ENCODE assay signal across 1 cellular context in the genomic region with DNA sequence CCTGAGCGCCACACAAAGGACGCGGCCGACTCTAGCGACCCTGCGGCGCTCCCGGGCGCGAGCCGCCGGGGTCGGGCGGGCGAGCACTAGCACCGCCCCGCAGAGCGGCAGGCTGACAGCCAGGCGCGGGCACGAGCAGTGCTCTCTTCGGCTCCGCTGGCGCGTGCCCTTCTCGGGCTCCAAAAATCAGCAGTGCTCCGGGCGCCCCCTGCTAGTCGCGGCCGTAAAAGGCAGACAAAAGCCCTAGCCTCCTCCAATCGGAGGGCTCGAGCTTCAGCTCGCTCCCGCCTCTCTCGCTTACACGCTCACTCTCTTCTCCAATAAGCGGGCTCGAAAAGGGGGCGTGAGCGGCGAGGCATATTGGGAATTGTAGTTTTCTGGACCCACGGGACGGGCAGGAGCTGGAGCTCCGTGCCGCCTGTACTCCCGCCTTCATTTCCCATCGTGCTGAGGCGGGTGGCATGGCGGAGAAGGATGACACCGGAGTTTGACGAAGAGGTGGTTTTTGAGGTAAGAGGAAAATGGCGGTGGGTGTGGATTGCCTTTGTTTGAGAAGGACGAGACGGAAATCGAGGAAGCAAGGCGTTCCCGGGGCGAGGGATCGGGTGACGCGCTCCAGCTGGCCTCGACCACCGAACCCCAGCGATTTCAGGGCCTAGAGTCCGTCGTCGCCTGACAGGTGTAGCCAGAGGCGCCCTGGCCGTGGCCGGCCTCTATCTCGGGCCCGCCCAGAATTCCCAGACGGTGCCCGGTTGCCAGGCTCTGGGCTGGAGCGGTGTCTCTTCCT.
TF ChIP-seq lines count a peak whose summit lies in the region.

Gene FGD6, minus strand, starts transcription at position 91 of the 787 bp plus-strand sequence. CDS start 227 bp downstream, outside the sequence.
Gene VEZT, plus strand, starts transcription at position 431 of the 787 bp plus-strand sequence. Its CDS starts 44 bp downstream, at position 475.

TF ChIP-seq in GM12878, 131 proteins besides CTCF, POLR2A, EP300 and RAD21 (continues in another document):
- TF ChIP-seq CUX1 (IDR thresholded peaks at IDR 0.05; ENCODE audit: insufficient replicate concordance, low read depth, low read length) (no peak), SIX5 (IDR thresholded peaks at IDR 0.05; ENCODE audit: low read depth, low read length, severe bottlenecking) (peak; percentile 96), CREB1 (IDR thresholded peaks at IDR 0.05; ENCODE audit: low read depth) (peak; percentile 96), BCL11A (IDR thresholded peaks at IDR 0.05; ENCODE audit: low read depth, low read length) (no peak), SREBF1 (IDR thresholded peaks at IDR 0.05; ENCODE audit: low read length) (peak; percentile 68; the same call in 1 of the 2 replicates), RB1 (IDR thresholded peaks at IDR 0.05; ENCODE audit: borderline replicate concordance) (no peak), BHLHE40 (IDR thresholded peaks at IDR 0.05; ENCODE audit: borderline replicate concordance in 1 of 2, low read depth in 2 of 2, low read length in 1 of 2) (peak; percentile 82 to 94), NFYA (IDR thresholded peaks at IDR 0.05; ENCODE audit: borderline replicate concordance, low read depth, low read length) (no peak; the same call in 1 of the 2 replicates), MEF2A (IDR thresholded peaks at IDR 0.05; ENCODE audit: insufficient read depth, low read depth, low read length) (0 out of 2 replicates have a peak, but pooled peaks have one; percentile 48), KDM1A (IDR thresholded peaks at IDR 0.05; ENCODE audit: borderline replicate concordance) (no peak), MYB (IDR thresholded peaks at IDR 0.05; ENCODE audit: borderline replicate concordance, low read depth, low read length) (no peak), CHD4 (IDR thresholded peaks at IDR 0.05) (no peak), IRF3 (IDR thresholded peaks at IDR 0.05) (peak; percentile 74), POLR2AphosphoS2 (IDR thresholded peaks at IDR 0.05; ENCODE audit: low read depth, low read length) (no peak), ZNF384 (IDR thresholded peaks at IDR 0.05; ENCODE audit: borderline replicate concordance, low read depth, low read length) (no peak; the same call in 1 of the 2 replicates), STAT3 (IDR thresholded peaks at IDR 0.05; ENCODE audit: low read depth, low read length) (no peak), CEBPZ (IDR thresholded peaks at IDR 0.05; ENCODE audit: low read depth, low read length) (peak; percentile 35; the same call in 1 of the 2 replicates), SMARCA5 (IDR thresholded peaks at IDR 0.05) (peak; percentile 70; the same call in 1 of the 2 replicates), ZNF274 (IDR thresholded peaks at IDR 0.05; ENCODE audit: insufficient read depth, insufficient read length) (no peak), MTA2 (IDR thresholded peaks at IDR 0.05; ENCODE audit: low read depth) (no peak), RUNX3 (IDR thresholded peaks at IDR 0.05; ENCODE audit: low read length) (peak; percentile 74), RBBP5 (conservative IDR thresholded peaks at IDR 0.05) (no peak), SPI1 (IDR thresholded peaks at IDR 0.05; ENCODE audit: borderline replicate concordance, insufficient read depth, low read depth, low read length) (no peak), NRF1 (conservative IDR thresholded peaks at IDR 0.05; ENCODE audit: low read depth, low read length) (no peak), RCOR1 (conservative IDR thresholded peaks at IDR 0.05; ENCODE audit: low read depth, low read length) (peak; percentile 83; the same call in 1 of the 2 replicates), GABPA (IDR thresholded peaks at IDR 0.05; ENCODE audit: low read depth) (no peak; the same call in 1 of the 2 replicates), SP1 (IDR thresholded peaks at IDR 0.05; ENCODE audit: low read depth, low read length) (peak; percentile 98), ZBED1 (IDR thresholded peaks at IDR 0.05; ENCODE audit: borderline replicate concordance) (no peak), CBFB (IDR thresholded peaks at IDR 0.05; ENCODE audit: low read depth) (0 out of 2 replicates have a peak, but pooled peaks have one; percentile 73)
- TF ChIP-seq, protein P1, sequence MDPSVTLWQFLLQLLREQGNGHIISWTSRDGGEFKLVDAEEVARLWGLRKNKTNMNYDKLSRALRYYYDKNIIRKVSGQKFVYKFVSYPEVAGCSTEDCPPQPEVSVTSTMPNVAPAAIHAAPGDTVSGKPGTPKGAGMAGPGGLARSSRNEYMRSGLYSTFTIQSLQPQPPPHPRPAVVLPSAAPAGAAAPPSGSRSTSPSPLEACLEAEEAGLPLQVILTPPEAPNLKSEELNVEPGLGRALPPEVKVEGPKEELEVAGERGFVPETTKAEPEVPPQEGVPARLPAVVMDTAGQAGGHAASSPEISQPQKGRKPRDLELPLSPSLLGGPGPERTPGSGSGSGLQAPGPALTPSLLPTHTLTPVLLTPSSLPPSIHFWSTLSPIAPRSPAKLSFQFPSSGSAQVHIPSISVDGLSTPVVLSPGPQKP (IDR thresholded peaks at IDR 0.05; ENCODE audit: low read depth, low read length), result peak; percentile 40; the same call in 1 of the 2 replicates
- TF ChIP-seq, protein P2, sequence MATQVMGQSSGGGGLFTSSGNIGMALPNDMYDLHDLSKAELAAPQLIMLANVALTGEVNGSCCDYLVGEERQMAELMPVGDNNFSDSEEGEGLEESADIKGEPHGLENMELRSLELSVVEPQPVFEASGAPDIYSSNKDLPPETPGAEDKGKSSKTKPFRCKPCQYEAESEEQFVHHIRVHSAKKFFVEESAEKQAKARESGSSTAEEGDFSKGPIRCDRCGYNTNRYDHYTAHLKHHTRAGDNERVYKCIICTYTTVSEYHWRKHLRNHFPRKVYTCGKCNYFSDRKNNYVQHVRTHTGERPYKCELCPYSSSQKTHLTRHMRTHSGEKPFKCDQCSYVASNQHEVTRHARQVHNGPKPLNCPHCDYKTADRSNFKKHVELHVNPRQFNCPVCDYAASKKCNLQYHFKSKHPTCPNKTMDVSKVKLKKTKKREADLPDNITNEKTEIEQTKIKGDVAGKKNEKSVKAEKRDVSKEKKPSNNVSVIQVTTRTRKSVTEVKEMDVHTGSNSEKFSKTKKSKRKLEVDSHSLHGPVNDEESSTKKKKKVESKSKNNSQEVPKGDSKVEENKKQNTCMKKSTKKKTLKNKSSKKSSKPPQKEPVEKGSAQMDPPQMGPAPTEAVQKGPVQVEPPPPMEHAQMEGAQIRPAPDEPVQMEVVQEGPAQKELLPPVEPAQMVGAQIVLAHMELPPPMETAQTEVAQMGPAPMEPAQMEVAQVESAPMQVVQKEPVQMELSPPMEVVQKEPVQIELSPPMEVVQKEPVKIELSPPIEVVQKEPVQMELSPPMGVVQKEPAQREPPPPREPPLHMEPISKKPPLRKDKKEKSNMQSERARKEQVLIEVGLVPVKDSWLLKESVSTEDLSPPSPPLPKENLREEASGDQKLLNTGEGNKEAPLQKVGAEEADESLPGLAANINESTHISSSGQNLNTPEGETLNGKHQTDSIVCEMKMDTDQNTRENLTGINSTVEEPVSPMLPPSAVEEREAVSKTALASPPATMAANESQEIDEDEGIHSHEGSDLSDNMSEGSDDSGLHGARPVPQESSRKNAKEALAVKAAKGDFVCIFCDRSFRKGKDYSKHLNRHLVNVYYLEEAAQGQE (IDR thresholded peaks at IDR 0.05; ENCODE audit: low read depth, low read length), result no peak
- TF ChIP-seq, protein P3, sequence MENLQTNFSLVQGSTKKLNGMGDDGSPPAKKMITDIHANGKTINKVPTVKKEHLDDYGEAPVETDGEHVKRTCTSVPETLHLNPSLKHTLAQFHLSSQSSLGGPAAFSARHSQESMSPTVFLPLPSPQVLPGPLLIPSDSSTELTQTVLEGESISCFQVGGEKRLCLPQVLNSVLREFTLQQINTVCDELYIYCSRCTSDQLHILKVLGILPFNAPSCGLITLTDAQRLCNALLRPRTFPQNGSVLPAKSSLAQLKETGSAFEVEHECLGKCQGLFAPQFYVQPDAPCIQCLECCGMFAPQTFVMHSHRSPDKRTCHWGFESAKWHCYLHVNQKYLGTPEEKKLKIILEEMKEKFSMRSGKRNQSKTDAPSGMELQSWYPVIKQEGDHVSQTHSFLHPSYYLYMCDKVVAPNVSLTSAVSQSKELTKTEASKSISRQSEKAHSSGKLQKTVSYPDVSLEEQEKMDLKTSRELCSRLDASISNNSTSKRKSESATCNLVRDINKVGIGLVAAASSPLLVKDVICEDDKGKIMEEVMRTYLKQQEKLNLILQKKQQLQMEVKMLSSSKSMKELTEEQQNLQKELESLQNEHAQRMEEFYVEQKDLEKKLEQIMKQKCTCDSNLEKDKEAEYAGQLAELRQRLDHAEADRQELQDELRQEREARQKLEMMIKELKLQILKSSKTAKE (IDR thresholded peaks at IDR 0.05; ENCODE audit: low read depth, poor library complexity, severe bottlenecking), result no peak
- TF ChIP-seq, protein P4, sequence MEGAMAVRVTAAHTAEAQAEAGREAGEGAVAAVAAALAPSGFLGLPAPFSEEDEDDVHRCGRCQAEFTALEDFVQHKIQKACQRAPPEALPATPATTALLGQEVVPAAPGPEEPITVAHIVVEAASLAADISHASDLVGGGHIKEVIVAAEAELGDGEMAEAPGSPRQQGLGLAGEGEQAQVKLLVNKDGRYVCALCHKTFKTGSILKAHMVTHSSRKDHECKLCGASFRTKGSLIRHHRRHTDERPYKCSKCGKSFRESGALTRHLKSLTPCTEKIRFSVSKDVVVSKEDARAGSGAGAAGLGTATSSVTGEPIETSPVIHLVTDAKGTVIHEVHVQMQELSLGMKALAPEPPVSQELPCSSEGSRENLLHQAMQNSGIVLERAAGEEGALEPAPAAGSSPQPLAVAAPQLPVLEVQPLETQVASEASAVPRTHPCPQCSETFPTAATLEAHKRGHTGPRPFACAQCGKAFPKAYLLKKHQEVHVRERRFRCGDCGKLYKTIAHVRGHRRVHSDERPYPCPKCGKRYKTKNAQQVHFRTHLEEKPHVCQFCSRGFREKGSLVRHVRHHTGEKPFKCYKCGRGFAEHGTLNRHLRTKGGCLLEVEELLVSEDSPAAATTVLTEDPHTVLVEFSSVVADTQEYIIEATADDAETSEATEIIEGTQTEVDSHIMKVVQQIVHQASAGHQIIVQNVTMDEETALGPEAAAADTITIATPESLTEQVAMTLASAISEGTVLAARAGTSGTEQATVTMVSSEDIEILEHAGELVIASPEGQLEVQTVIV (IDR thresholded peaks at IDR 0.05; ENCODE audit: borderline replicate concordance, partially characterized antibody), result peak; percentile 31
